In the genomic region with DNA sequence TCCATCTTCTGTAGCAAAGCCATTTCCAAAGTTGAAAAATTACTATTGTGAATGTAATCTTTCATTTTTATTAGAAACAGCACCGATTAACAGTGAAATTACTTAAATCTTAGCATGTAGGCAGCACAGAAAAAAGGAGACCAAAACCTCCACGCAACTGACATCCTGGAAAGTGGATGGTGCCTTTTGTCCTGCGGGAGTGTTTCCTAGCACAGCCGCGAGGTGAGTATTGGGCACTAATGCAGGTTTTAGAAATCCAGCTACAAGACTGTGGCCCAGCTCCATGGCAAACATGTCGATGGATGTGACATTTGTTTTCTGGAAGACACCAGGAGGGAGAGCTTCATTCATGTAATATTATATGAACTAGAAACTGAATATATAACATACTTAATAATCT, we compare ENCODE assay signal across 19 cellular contexts.
DNase-seq lines count a peak whose midpoint lies in the region; ATAC-seq and TF ChIP-seq lines count a peak whose summit lies in the region.
"Had no signal": no experiment of that assay in that cellular context is flagged by ENCODE, and none has a peak within 500 bp of the region (broad histone marks: within the 10 kb centered on the region; RNA-seq: fewer than 3 reads in every experiment).

No MANE protein-coding gene starts in this region.

- H3K4me3 Mint-ChIP-seq in activated B cell treated with CpG ODN at 0.5 μM for 24 hours: no peak overlapping the region
- H3K4me3 Mint-ChIP-seq: GM23338 had no signal

- DNase-seq in DMS79 treated with DMSO at 0.1 percent for 48 hours (lab: John Stamatoyannopoulos, UW) (peak; percentile 22), DMS79 (lab: John Stamatoyannopoulos, UW) (no peak), activated B cell treated with CpG ODN at 0.5 μM for 24 hours (no peak), midbrain (lab: John Stamatoyannopoulos, UW) (peak; percentile 19), GM10248 (ENCODE audit: extremely low spot score) (no peak), ureter (ENCODE audit: low spot score) (no peak)
- no peak for DNase-seq in activated CD4-positive, alpha-beta T cell treated with anti-CD3 and anti-CD28 coated beads for 48 hours
- DNase-seq: NCI-H146; NCI-H2081 treated with DMSO at 0.1 percent for 48 hours; NCI-H345; NCI-H526 treated with DMSO at 0.1 percent for 48 hours; NK-92 treated with Interleukin-12 subunit alpha and Interleukin-12 subunit beta, amount 100 ng/mL, for 24 hours; PC-9 had no signal

- POLR2A ChIA-PET in activated B cell treated with CpG ODN at 0.5 μM for 24 hours (lab: Charles Lee): interaction anchor here (1.4 kb wide), 1 partner anchor 9 kb away, joined by 3 read pairs; no protein-coding TSS in a partner anchor
- POLR2A ChIA-PET in GM10248 (lab: Yijun Ruan, JAX): no interaction called here

- peaks cover 38% of the 10 kb centered on the region for H3K4me1 Mint-ChIP-seq in activated B cell treated with CpG ODN at 0.5 μM for 24 hours

- no peaks in the 10 kb centered on the region for H3K27me3 Mint-ChIP-seq in activated B cell treated with CpG ODN at 0.5 μM for 24 hours

- CTCF ChIA-PET in activated B cell treated with CpG ODN at 0.5 μM for 24 hours (lab: Charles Lee) (interaction anchor here (0.9 to 1.8 kb wide), 2 partner anchors 45 to 166 kb away, joined by 4 to 6 read pairs; no protein-coding TSS in a partner anchor), GM10248 (lab: Yijun Ruan, JAX) (interaction anchor here (1.1 to 2.3 kb wide), 6 partner anchors 8 to 45 kb away, joined by 3 to 7 read pairs (median 4); no protein-coding TSS in a partner anchor)

- intact Hi-C loops in activated B cell treated with CpG ODN at 0.5 μM for 24 hours (cut with micrococcal nuclease): no loop called here

- TF ChIP-seq CTCF in activated B cell treated with CpG ODN at 0.5 μM for 24 hours (IDR thresholded peaks at IDR 0.05) (no peak), GM10248 (IDR thresholded peaks at IDR 0.05; ENCODE audit: control extremely low read depth, extremely low read depth, low read depth, missing control alignments) (no peak)

- peak overlapping the region; percentile 97 for H3K27ac ChIP-seq in temporal lobe (ENCODE audit: low read depth, low read length)
- H3K27ac ChIP-seq: 22Rv1, BLaER1, PC-9, SK-N-MC had no signal

- H3K9me3 Mint-ChIP-seq in activated B cell treated with CpG ODN at 0.5 μM for 24 hours: no peaks in the 10 kb centered on the region
- H3K9me3 Mint-ChIP-seq: GM23338 had no signal

- ATAC-seq in activated B cell treated with CpG ODN at 0.5 μM for 24 hours (ENCODE audit: low read depth): no peak
- ATAC-seq: GM12878 had no signal

- peak overlapping the region; percentile 31 for H3K27ac Mint-ChIP-seq in activated B cell treated with CpG ODN at 0.5 μM for 24 hours
- H3K27ac Mint-ChIP-seq: GM23338 had no signal

- H3K36me3 Mint-ChIP-seq in activated B cell treated with CpG ODN at 0.5 μM for 24 hours (ENCODE audit: low read depth): peaks cover 54% of the 10 kb centered on the region

Comparison
In these comparisons a context has a peak if more than half of its experiments do, and no peak if none do; other contexts are left out.
1. DNase-seq: peak in DMS79 treated with DMSO at 0.1 percent for 48 hours (single experiment) and midbrain (single experiment); none in DMS79 (single experiment), activated B cell treated with CpG ODN at 0.5 μM for 24 hours (single experiment), activated CD4-positive, alpha-beta T cell treated with anti-CD3 and anti-CD28 coated beads for 48 hours (single experiment), GM10248 (single experiment) and ureter (single experiment).